20 cellular contexts compared by ENCODE assay signal in genomic region chr16:87334611-87335305, GRCh38.
"Had no signal": no experiment of that assay in that cellular context is flagged by ENCODE, and none has a peak within 500 bp of the region (broad histone marks: within the 10 kb centered on the region; RNA-seq: fewer than 3 reads in every experiment).

No MANE protein-coding gene starts in this region.

- H3K4me1 ChIP-seq: left lung, tibial artery, upper lobe of left lung, uterus had no signal

- DNase-seq: effector memory CD4-positive, alpha-beta T cell; islet precursor cell; mesendoderm; naive B cell; retina; stimulated activated CD4-positive, alpha-beta T cell treated with anti-CD3 and anti-CD28 coated beads, Interleukin-2, amount 100 ng/mL, for 24 hours; stimulated activated CD4-positive, alpha-beta T cell treated with anti-CD3 and anti-CD28 coated beads, Interleukin-4, amount 100 ng/mL, for 4 hours; stimulated activated naive CD4-positive, alpha-beta T cell; stomach; tibial artery; uterus had no signal

- H3K27ac ChIP-seq: left lung, psoas muscle, stomach, tibial artery, upper lobe of left lung, uterus had no signal

- ATAC-seq: esophagus mucosa, left lung, psoas muscle, sciatic nerve had no signal

- H3K9me3 Mint-ChIP-seq: naive B cell, nephron had no signal

- H3K9me3 ChIP-seq: left lung, psoas muscle, stomach, tibial artery, upper lobe of left lung, uterus had no signal

- H3K4me3 ChIP-seq: left lung, lung, psoas muscle, stomach, tibial artery, upper lobe of left lung, uterus had no signal

- H3K27me3 Mint-ChIP-seq: naive B cell had no signal

- H3K36me3 ChIP-seq: uterus had no signal

- H3K27me3 ChIP-seq: left lung, stomach, tibial artery, upper lobe of left lung, uterus had no signal

- H3K4me1 Mint-ChIP-seq: nephron had no signal

- FAIRE-seq: endometrium, frontal cortex had no signal

- H3K4me3 Mint-ChIP-seq: nephron had no signal

- H3K27ac Mint-ChIP-seq: nephron had no signal
